Comparison of ENCODE assay signal across 1 cellular context in the genomic region with DNA sequence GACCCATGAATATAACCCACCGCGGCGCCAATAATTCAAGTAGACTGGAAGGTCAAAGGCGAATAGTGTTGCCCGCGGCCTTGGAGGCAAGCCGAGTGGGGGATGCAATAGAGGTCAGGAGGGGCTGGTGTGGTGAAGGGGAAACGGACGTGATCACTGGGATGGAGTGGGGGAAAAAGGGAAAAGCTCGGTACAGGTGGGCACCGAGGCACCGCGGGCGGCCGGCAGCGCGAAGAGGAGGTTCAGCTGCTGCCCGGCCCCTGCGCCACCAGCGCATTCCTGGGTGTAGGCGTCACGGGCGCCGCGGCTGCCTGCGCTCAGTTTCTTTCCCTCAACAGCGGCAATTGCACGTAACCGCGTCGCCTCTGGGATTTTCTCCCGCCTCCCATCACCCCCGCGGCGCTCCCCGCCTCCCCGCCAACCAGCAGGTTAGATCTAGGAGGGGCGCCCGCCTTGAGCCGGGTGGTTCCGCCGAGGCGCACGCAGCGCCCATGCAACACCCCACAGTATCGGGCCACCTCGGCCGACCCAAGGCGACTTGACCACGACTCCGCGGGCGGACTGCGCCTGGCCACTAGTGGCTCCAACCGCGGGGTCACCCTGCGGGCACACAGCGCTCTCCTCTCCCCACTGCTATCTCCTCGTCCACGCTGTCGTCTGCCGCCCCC.
TF ChIP-seq lines count a peak whose summit lies in the region.

No MANE protein-coding gene starts in this region.

TF ChIP-seq in SK-N-SH treated with all-trans-retinoic acid at 6 μM for 48 hours, 23 proteins besides CTCF, POLR2A, EP300 and RAD21 (continued from another document):
- TF ChIP-seq, protein P1, sequence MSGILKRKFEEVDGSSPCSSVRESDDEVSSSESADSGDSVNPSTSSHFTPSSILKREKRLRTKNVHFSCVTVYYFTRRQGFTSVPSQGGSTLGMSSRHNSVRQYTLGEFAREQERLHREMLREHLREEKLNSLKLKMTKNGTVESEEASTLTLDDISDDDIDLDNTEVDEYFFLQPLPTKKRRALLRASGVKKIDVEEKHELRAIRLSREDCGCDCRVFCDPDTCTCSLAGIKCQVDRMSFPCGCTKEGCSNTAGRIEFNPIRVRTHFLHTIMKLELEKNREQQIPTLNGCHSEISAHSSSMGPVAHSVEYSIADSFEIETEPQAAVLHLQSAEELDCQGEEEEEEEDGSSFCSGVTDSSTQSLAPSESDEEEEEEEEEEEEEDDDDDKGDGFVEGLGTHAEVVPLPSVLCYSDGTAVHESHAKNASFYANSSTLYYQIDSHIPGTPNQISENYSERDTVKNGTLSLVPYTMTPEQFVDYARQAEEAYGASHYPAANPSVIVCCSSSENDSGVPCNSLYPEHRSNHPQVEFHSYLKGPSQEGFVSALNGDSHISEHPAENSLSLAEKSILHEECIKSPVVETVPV (CRISPR knock-in tag; IDR thresholded peaks at IDR 0.05), result no peak
